Comparison of ENCODE assay signal across 16 cellular contexts in genomic region chr1:93640656-93641440, GRCh38. TPM values are rescaled to one million over a fixed set of nuclear protein-coding genes. Genes with fewer than 3 reads are reported as not detected.
DNase-seq lines count a peak whose midpoint lies in the region; ATAC-seq and TF ChIP-seq lines count a peak whose summit lies in the region.
"Had no signal": no experiment of that assay in that cellular context is flagged by ENCODE, and none has a peak within 500 bp of the region (broad histone marks: within the 10 kb centered on the region; RNA-seq: fewer than 3 reads in every experiment).

No MANE protein-coding gene starts in this region.

- DNase-seq in MCF 10A (ENCODE audit: unreplicated experiment) (no peak), breast epithelium (ENCODE audit: low spot score in 2 of 2) (no peak), WTC11 (ENCODE audit: low spot score) (no peak), thoracic aorta (ENCODE audit: low spot score) (no peak), BE2C (no peak)
- DNase-seq: DMS 273 treated with DMSO at 0.1 percent for 48 hours, DND-41, NCI-H1694 treated with DMSO at 0.1 percent for 48 hours, NCI-H2107, NCI-H510A treated with DMSO at 0.1 percent for 48 hours, NCI-H774, SJCRH30 had no signal

- TF ChIP-seq CTCF in MCF 10A (IDR thresholded peaks at IDR 0.05; ENCODE audit: unreplicated experiment): no peak
- no peak for TF ChIP-seq CTCF in breast epithelium (IDR thresholded peaks at IDR 0.05)
- TF ChIP-seq CTCF in WTC11 (IDR thresholded peaks at IDR 0.05): no peak
- TF ChIP-seq CTCF in gastroesophageal sphincter (IDR thresholded peaks at IDR 0.05): no peak
- no peak for TF ChIP-seq CTCF in thoracic aorta (IDR thresholded peaks at IDR 0.05)
- TF ChIP-seq CTCF in BE2C (IDR thresholded peaks at IDR 0.05; ENCODE audit: low read depth, low read length): no peak

- WGBS in gastroesophageal sphincter (ENCODE audit: low coverage in 1 of 2), 2 donors: 82 to 98% methylated on average over 6 to 8 of the region's 8 CpGs

- H3K4me3 ChIP-seq in breast epithelium (no peak overlapping the region), gastroesophageal sphincter (no peak overlapping the region), thoracic aorta (peak overlapping the region; percentile 12), BE2C (ENCODE audit: low read depth, low read length) (no peak overlapping the region)
- H3K4me3 ChIP-seq: SJCRH30 had no signal

- TF ChIP-seq POLR2A in breast epithelium (IDR thresholded peaks at IDR 0.05) (no peak), gastroesophageal sphincter (IDR thresholded peaks at IDR 0.05) (no peak)

- no peaks in the 10 kb centered on the region for H3K9me3 Mint-ChIP-seq in MCF 10A (ENCODE audit: unreplicated experiment)
- no peaks in the 10 kb centered on the region for H3K9me3 Mint-ChIP-seq in WTC11

- intact Hi-C loops in MCF 10A (cut with micrococcal nuclease): no loop called here
- intact Hi-C loops in breast epithelium (cut with DNase I; ENCODE audit: low total_unique reads): no loop called here

- H3K36me3 Mint-ChIP-seq in MCF 10A (ENCODE audit: insufficient read depth, unreplicated experiment): peaks cover 83% of the 10 kb centered on the region
- no peaks in the 10 kb centered on the region for H3K36me3 Mint-ChIP-seq in WTC11

- H3K9me3 ChIP-seq in breast epithelium (no peaks in the 10 kb centered on the region), gastroesophageal sphincter (no peaks in the 10 kb centered on the region), thoracic aorta (no peaks in the 10 kb centered on the region), BE2C (no peaks in the 10 kb centered on the region)
- H3K9me3 ChIP-seq: SJCRH30 had no signal

- H3K27me3 Mint-ChIP-seq in MCF 10A (ENCODE audit: insufficient read depth, unreplicated experiment) (no peaks in the 10 kb centered on the region), WTC11 (ENCODE audit: low read depth) (no peaks in the 10 kb centered on the region)

- H3K4me1 ChIP-seq in breast epithelium (peaks cover 0 to 3% of the 10 kb centered on the region in 2 donors), gastroesophageal sphincter (peaks cover 2 to 68% (median 4%) of the 10 kb centered on the region in 3 donors), thoracic aorta (ENCODE audit: control insufficient read depth in 1 of 2, low read depth in 2 of 2) (peaks cover 14 to 33% of the 10 kb centered on the region in 2 donors), BE2C (no peaks in the 10 kb centered on the region)
- H3K4me1 ChIP-seq: SJCRH30 had no signal

- H3K27ac Mint-ChIP-seq in MCF 10A (ENCODE audit: low read depth, unreplicated experiment): no peak overlapping the region
- peak overlapping the region; percentile 26; the same call in 1 of the 2 replicates for H3K27ac Mint-ChIP-seq in WTC11

- H3K27ac ChIP-seq in breast epithelium (no peak overlapping the region), gastroesophageal sphincter (peak overlapping the region; percentile 16 to 75 (median 41)), thoracic aorta (peak overlapping the region; percentile 67 to 71)
- H3K27ac ChIP-seq: 22Rv1, SJCRH30 had no signal

- H3K27me3 ChIP-seq in breast epithelium (no peaks in the 10 kb centered on the region), gastroesophageal sphincter (no peaks in the 10 kb centered on the region), thoracic aorta (replicated peaks; ENCODE audit: insufficient read depth) (no peaks in the 10 kb centered on the region), BE2C (no peaks in the 10 kb centered on the region)
- H3K27me3 ChIP-seq: SJCRH30 had no signal

- H3K36me3 ChIP-seq in breast epithelium (no peaks in the 10 kb centered on the region), gastroesophageal sphincter (no peaks in the 10 kb centered on the region), thoracic aorta (no peaks in the 10 kb centered on the region), BE2C (peaks cover 14% of the 10 kb centered on the region)

- CTCF ChIA-PET in MCF 10A (lab: Yijun Ruan, JAX): interaction anchor here (0.6 to 0.8 kb wide), 2 partner anchors 10 to 12 kb away, joined by 3 to 5 read pairs; no protein-coding TSS in a partner anchor
- CTCF ChIA-PET in WTC11 (lab: Charles Lee): interaction anchor here (1.1 to 1.5 kb wide), 6 partner anchors 11 to 203 kb away, joined by 3 to 5 read pairs (median 4); no protein-coding TSS in a partner anchor

- ATAC-seq in WTC11: peak; percentile 22
- no peak for ATAC-seq in gastroesophageal sphincter
- no peak for ATAC-seq in thoracic aorta (ENCODE audit: insufficient number of reproducible peaks, low FRiP score, low read depth)
- no peak for ATAC-seq in HG03025 (IDR thresholded peaks at IDR 0.05; ENCODE audit: low FRiP score, unreplicated experiment)
- no peak for ATAC-seq in GM21360 (IDR thresholded peaks at IDR 0.05; ENCODE audit: unreplicated experiment)

- H3K4me1 Mint-ChIP-seq in MCF 10A (ENCODE audit: insufficient read depth, unreplicated experiment) (no peaks in the 10 kb centered on the region), WTC11 (peaks cover 70% of the 10 kb centered on the region)

- TF ChIP-seq EP300 in gastroesophageal sphincter (IDR thresholded peaks at IDR 0.05): no peak

- no peak overlapping the region for H3K4me3 Mint-ChIP-seq in MCF 10A (ENCODE audit: unreplicated experiment)
- H3K4me3 Mint-ChIP-seq in WTC11: no peak overlapping the region

- POLR2A ChIA-PET in MCF 10A (lab: Yijun Ruan, JAX) (interaction anchor here (0.8 to 1.1 kb wide), 3 partner anchors 13 to 39 kb away, joined by 3 read pairs; no protein-coding TSS in a partner anchor), WTC11 (lab: Charles Lee) (interaction anchor here (0.7 kb wide), 1 partner anchor 37 kb away, joined by 3 read pairs; no protein-coding TSS in a partner anchor)

- BruUV-seq in MCF 10A (replicated peaks; lab: Mats Ljungman, UMichigan): TSS peak; percentile 9

TF ChIP-seq in WTC11, 78 proteins besides CTCF, POLR2A, EP300 and RAD21:
- TF ChIP-seq, protein P1, sequence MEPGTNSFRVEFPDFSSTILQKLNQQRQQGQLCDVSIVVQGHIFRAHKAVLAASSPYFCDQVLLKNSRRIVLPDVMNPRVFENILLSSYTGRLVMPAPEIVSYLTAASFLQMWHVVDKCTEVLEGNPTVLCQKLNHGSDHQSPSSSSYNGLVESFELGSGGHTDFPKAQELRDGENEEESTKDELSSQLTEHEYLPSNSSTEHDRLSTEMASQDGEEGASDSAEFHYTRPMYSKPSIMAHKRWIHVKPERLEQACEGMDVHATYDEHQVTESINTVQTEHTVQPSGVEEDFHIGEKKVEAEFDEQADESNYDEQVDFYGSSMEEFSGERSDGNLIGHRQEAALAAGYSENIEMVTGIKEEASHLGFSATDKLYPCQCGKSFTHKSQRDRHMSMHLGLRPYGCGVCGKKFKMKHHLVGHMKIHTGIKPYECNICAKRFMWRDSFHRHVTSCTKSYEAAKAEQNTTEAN (CRISPR knock-in tag; IDR thresholded peaks at IDR 0.05): no peak

RNA-seq across cellular contexts. Expression of gene BCAR3, which starts 40.8 kb away (rescaled TPM):
- 83.6 and 130 TPM in 2 replicates for total RNA-seq in MCF 10A (2022)
- 10 to 100 TPM; 26.7 to 42.7 (median 30.2) TPM for total RNA-seq in breast epithelium
- 9.3 to 14.8 TPM (median 9.6 TPM) in 3 replicates for total RNA-seq in WTC11 (2021)
- 10 to 100 TPM; 33.9 to 40.2 (median 38.3) TPM for total RNA-seq in gastroesophageal sphincter
- total RNA-seq in thoracic aorta: 10 to 100 TPM; 26.7 to 36.3 TPM
- 95.5 TPM for polyA plus RNA-seq in BE2C (2012; ENCODE audit: insufficient read depth, insufficient read length, low read depth)

Comparison
In these comparisons a context has a peak if more than half of its experiments do, and no peak if none do; other contexts are left out.
1. H3K27ac ChIP-seq: peak in gastroesophageal sphincter (4 of 4) and thoracic aorta (2 of 2); none in breast epithelium (0 of 2).